Comparison of ENCODE assay signal across 23 cellular contexts in genomic region chr16:58317608-58318152, GRCh38. TPM values are rescaled to one million over a fixed set of nuclear protein-coding genes. Genes with fewer than 3 reads are reported as not detected.
A peak's percentile ranks its signal among the peaks of the same experiment; 100 is the strongest.
DNase-seq lines count a peak whose midpoint lies in the region; ATAC-seq and TF ChIP-seq lines count a peak whose summit lies in the region.
"Had no signal": no experiment of that assay in that cellular context is flagged by ENCODE, and none has a peak within 500 bp of the region (broad histone marks: within the 10 kb centered on the region; RNA-seq: fewer than 3 reads in every experiment).

No MANE protein-coding gene starts in this region.

- no peak for DNase-seq in PC-9
- peak; percentile 78 for DNase-seq in dermis blood vessel endothelial cell
- DNase-seq in left lobe of liver (ENCODE audit: low spot score): peak; percentile 18
- no peak for DNase-seq in neuronal stem cell (ENCODE audit: low spot score)
- DNase-seq in head of caudate nucleus: no peak
- no peak for DNase-seq in germinal center (ENCODE audit: low spot score)
- DNase-seq: C1 segment of cervical spinal cord; Calu3; CD8-positive, alpha-beta memory T cell; DMS153; GM23248; MM.1S; NCI-H1048; NCI-H1417 treated with DMSO at 0.1 percent for 48 hours; NCI-H187; NCI-H446; NCI-H526; SHP77 had no signal

- H3K18ac ChIP-seq in neuronal stem cell (ENCODE audit: low read length): no peak overlapping the region

- CTCF ChIA-PET in PC-9 (lab: Charles Lee): interaction anchor here (1.1 kb wide), 1 partner anchor 17 kb away, joined by 3 read pairs; no protein-coding TSS in a partner anchor

- TF ChIP-seq CTCF in PC-9 (conservative IDR thresholded peaks at IDR 0.05): no peak

- H2BK120ac ChIP-seq in neuronal stem cell (ENCODE audit: low read depth, low read length): no peak overlapping the region

- no peak overlapping the region for H3K9ac ChIP-seq in neuronal stem cell (ENCODE audit: low read depth, low read length, poor library complexity)
- H3K9ac ChIP-seq: GM23248 had no signal

- H3K27me3 ChIP-seq in PC-9 (ENCODE audit: insufficient read depth, low read depth) (no peaks in the 10 kb centered on the region), neuronal stem cell (ENCODE audit: control insufficient read depth in 3 of 3, insufficient read depth in 3 of 3, low read depth in 1 of 3, low read length in 3 of 3) (no peaks in the 10 kb centered on the region)

- no CpG with 5 or more reads among the region's 5 CpGs for WGBS in neuronal stem cell (ENCODE audit: extremely low coverage in 2 of 2, insufficient read length in 2 of 2, insufficient replicate concordance in 1 of 2), 2 donors

- no peak overlapping the region for H2BK5ac ChIP-seq in neuronal stem cell (ENCODE audit: low read length)

- POLR2A ChIA-PET in PC-9 (lab: Charles Lee; ENCODE audit: unreplicated experiment): interaction anchor here (0.6 kb wide), 1 partner anchor 92 kb away, joined by 3 read pairs; no protein-coding TSS in a partner anchor

- H4K8ac ChIP-seq in neuronal stem cell (ENCODE audit: low read depth, low read length): no peak overlapping the region

- no TSS peak for BruUV-seq in PC-9 (replicated peaks; lab: Mats Ljungman, UMichigan)

- no peak overlapping the region for H2BK15ac ChIP-seq in neuronal stem cell (ENCODE audit: low read length)

- ATAC-seq in left lobe of liver (no peak), GM18517 (IDR thresholded peaks at IDR 0.05; ENCODE audit: unreplicated experiment) (no peak)
- ATAC-seq: HCT116 had no signal

- no peak overlapping the region for H3K4ac ChIP-seq in neuronal stem cell (ENCODE audit: low read length)

- no peak overlapping the region for H4K91ac ChIP-seq in neuronal stem cell (ENCODE audit: low read depth, low read length, poor library complexity)

- H3K9me3 ChIP-seq in PC-9 (ENCODE audit: insufficient read depth, low read depth) (no peaks in the 10 kb centered on the region), neuronal stem cell (replicated peaks in 1 of 2; ENCODE audit: control insufficient read depth in 2 of 2, insufficient read depth in 1 of 2, low read depth in 1 of 2, low read length in 2 of 2) (no peaks in the 10 kb centered on the region)

- no peaks in the 10 kb centered on the region for H3K9me2 ChIP-seq in PC-9 (ENCODE audit: insufficient read depth)

- H2BK12ac ChIP-seq in neuronal stem cell (ENCODE audit: low read length): no peak overlapping the region

- H2AK5ac ChIP-seq in neuronal stem cell (ENCODE audit: low read depth, low read length): no peak overlapping the region

- H3K79me1 ChIP-seq in neuronal stem cell (ENCODE audit: low read depth, low read length): no peaks in the 10 kb centered on the region

- no peaks in the 10 kb centered on the region for H3F3A ChIP-seq in PC-9 (ENCODE audit: insufficient read depth, low read depth)

- H2AFZ ChIP-seq in PC-9 (no peak overlapping the region), neuronal stem cell (ENCODE audit: low read length) (peak overlapping the region; percentile 86)
- H2AFZ ChIP-seq: GM23248 had no signal

- peak overlapping the region; percentile 40; the same call in 1 of the 2 replicates for H3K4me2 ChIP-seq in PC-9
- no peak overlapping the region for H3K4me2 ChIP-seq in neuronal stem cell (ENCODE audit: insufficient read depth, low read length, poor library complexity, severe bottlenecking)

- H3K27ac ChIP-seq in PC-9 (no peak overlapping the region), neuronal stem cell (replicated peaks; ENCODE audit: low read length) (no peak overlapping the region)
- H3K27ac ChIP-seq: GM23248 had no signal

- H3K4me1 ChIP-seq in PC-9 (replicated peaks; ENCODE audit: insufficient read depth): peaks cover 16% of the 10 kb centered on the region
- peaks cover 0 to 9% of the 10 kb centered on the region in 2 donors for H3K4me1 ChIP-seq in neuronal stem cell (ENCODE audit: control insufficient read depth in 2 of 2, insufficient read depth in 1 of 2, low read depth in 1 of 2, low read length in 2 of 2)

- H3K14ac ChIP-seq in neuronal stem cell (ENCODE audit: low read length): no peak overlapping the region

- no peaks in the 10 kb centered on the region; the same call in 1 of the 2 replicates for H4K20me1 ChIP-seq in PC-9 (ENCODE audit: insufficient read depth)

- no peaks in the 10 kb centered on the region for H3K36me3 ChIP-seq in PC-9 (ENCODE audit: low read depth)
- H3K36me3 ChIP-seq in neuronal stem cell (replicated peaks in 1 of 2; ENCODE audit: control insufficient read depth in 2 of 2, insufficient read depth in 2 of 2, low read length in 2 of 2): no peaks in the 10 kb centered on the region

- no peaks in the 10 kb centered on the region for H3K79me2 ChIP-seq in PC-9 (ENCODE audit: low read depth)

- H3K4me3 ChIP-seq in PC-9 (no peak overlapping the region), neuronal stem cell (ENCODE audit: low read length in 2 of 2) (no peak overlapping the region)
- H3K4me3 ChIP-seq: GM23248 had no signal

- intact Hi-C loops in PC-9 (cut with micrococcal nuclease; ENCODE audit: unreplicated experiment) (no loop called here), head of caudate nucleus (cut with DNase I) (no loop called here)

- no peak overlapping the region for H3K23ac ChIP-seq in neuronal stem cell (ENCODE audit: low read depth, low read length, poor library complexity)

RNA-seq across cellular contexts. Expression of gene PRSS54, which starts 22.9 kb away (rescaled TPM):
- total RNA-seq in PC-9 (2021): not detected in 2 replicates
- not detected in 2 replicates for total RNA-seq in dermis blood vessel endothelial cell
- not detected for total RNA-seq in left lobe of liver
- not detected for polyA plus RNA-seq in neuronal stem cell (2013, experiment 1 of 2)
- polyA plus RNA-seq in neuronal stem cell (2013, experiment 2 of 2): not detected
- total RNA-seq: Calu3; CD8-positive, alpha-beta memory T cell; Daoy; GM23248; LHCN-M2; RPMI7951 had no signal
- polyA plus RNA-seq: CD8-positive, alpha-beta memory T cell; GM23248 had no signal

Comparison
In these comparisons a context has a peak if more than half of its experiments do, and no peak if none do; other contexts are left out.
1. DNase-seq: peak in dermis blood vessel endothelial cell (single experiment) and left lobe of liver (single experiment); none in PC-9 (0 of 2), neuronal stem cell (single experiment), head of caudate nucleus (0 of 42) and germinal center (single experiment).